22 cellular contexts compared by ENCODE assay signal in the genomic region with DNA sequence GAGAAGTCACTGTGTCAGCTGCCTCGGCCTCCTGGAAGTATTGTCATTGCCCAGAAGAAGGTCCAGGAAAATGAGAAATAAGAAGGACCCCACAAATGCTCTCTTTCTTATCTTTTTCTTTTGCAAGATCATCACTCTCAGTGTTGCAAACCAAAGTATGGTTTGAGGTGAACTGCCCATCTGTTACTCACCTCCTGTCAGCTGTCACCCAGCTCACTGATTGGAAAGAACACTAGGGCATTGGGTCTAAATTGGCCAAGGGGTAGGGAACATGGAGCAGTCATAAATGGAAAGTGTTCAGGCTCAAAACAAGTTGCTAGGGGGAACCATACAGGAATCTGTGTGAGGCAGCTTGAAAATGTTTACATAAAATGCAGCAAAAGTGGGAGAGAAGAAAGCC.
A peak's percentile ranks its signal among the peaks of the same experiment; 100 is the strongest.
DNase-seq lines count a peak whose midpoint lies in the region; ATAC-seq, FAIRE-seq and TF ChIP-seq lines count a peak whose summit lies in the region.
"Had no signal": no experiment of that assay in that cellular context is flagged by ENCODE, and none has a peak within 500 bp of the region (broad histone marks: within the 10 kb centered on the region; RNA-seq: fewer than 3 reads in every experiment).

No MANE protein-coding gene starts in this region.

- H3K9ac ChIP-seq in IMR-90 (ENCODE audit: low read depth, low read length) (no peak overlapping the region), keratinocyte (ENCODE audit: control insufficient read depth, extremely low read depth, insufficient read depth, low read length) (no peak overlapping the region), SK-N-SH (no peak overlapping the region)
- H3K9ac ChIP-seq: BLaER1 had no signal

- dilution Hi-C loops in IMR-90 (cut with HindIII; ENCODE audit: low sequenced_read_pairs, unreplicated experiment) (no loop called here), keratinocyte (cut with MboI; ENCODE audit: extremely low pct_ligation_motif_present, low sequenced_read_pairs) (no loop called here)

- no peaks in the 10 kb centered on the region for H3K79me2 ChIP-seq in keratinocyte (ENCODE audit: control insufficient read depth, insufficient read depth, low read length)
- H3K79me2 ChIP-seq in SK-N-SH (ENCODE audit: insufficient read depth), result no peaks in the 10 kb centered on the region

- peak; percentile 29 for FAIRE-seq in keratinocyte (lab: Jason Lieb, UNC)
- FAIRE-seq: G401.6, GM12892 had no signal

- H3K9me1 ChIP-seq in IMR-90 (ENCODE audit: insufficient read depth, low read length) (peaks cover 5% of the 10 kb centered on the region; the same call in 1 of the 2 replicates), keratinocyte (ENCODE audit: control insufficient read depth, extremely low read depth, insufficient read depth, low read length) (no peaks in the 10 kb centered on the region)

- no CpG with 5 or more reads among the region's 1 CpG for WGBS in IMR-90 (ENCODE audit: extremely low coverage in 2 of 2, insufficient read length in 1 of 2), 2 experiments
- 94% methylated on average over 1 of the region's 1 CpG for WGBS in SK-N-SH (ENCODE audit: low lambda C conversion rate)

- no peaks in the 10 kb centered on the region for H3K9me2 ChIP-seq in SK-N-SH

- H2BK20ac ChIP-seq in IMR-90 (ENCODE audit: low read depth, low read length), result peak overlapping the region; percentile 84; the same call in 1 of the 2 replicates

- H4K91ac ChIP-seq in IMR-90 (ENCODE audit: insufficient read depth, low read depth, low read length), result peak overlapping the region; percentile 44

- peak overlapping the region; percentile 61 for H2AFZ ChIP-seq in IMR-90 (replicated peaks; ENCODE audit: low read length, poor library complexity)
- H2AFZ ChIP-seq in keratinocyte (ENCODE audit: control insufficient read depth, low read length), result no peak overlapping the region
- H2AFZ ChIP-seq in SK-N-SH (ENCODE audit: low read depth), result no peak overlapping the region
- H2AFZ ChIP-seq: GM23338 had no signal

- no TSS peak for BruUV-seq in IMR-90 (replicated peaks; lab: Mats Ljungman, UMichigan)

- no peak for DNase-seq in IMR-90
- peak; percentile 83 for DNase-seq in NCI-H524 treated with DMSO at 0.1 percent for 48 hours (lab: John Stamatoyannopoulos, UW)
- DNase-seq in keratinocyte (ENCODE audit: low read depth, low spot score), result no peak
- no peak for DNase-seq in stimulated activated effector memory CD8-positive, alpha-beta T cell treated with anti-CD3 and anti-CD28 coated beads, Interleukin-12 subunit alpha, Interleukin-12 subunit beta, amount 100 ng/mL, for 72 hours (ENCODE audit: low spot score in 2 of 2)
- DNase-seq in T-helper 9 cell, result no peak
- no peak for DNase-seq in NCI-H1048 (lab: John Stamatoyannopoulos, UW)
- no peak for DNase-seq in SK-N-SH
- DNase-seq: Caco-2; CD4-positive, alpha-beta T cell; DMS153; HCEC 1CT; NCI-H1436; NCI-H187 treated with DMSO at 0.1 percent for 48 hours; NCI-H226; NCI-H526; Right ventricle myocardium superior; SW 1271 had no signal

- H3F3A ChIP-seq in SK-N-SH (replicated peaks; ENCODE audit: insufficient read depth), result peaks cover 18% of the 10 kb centered on the region

- TF ChIP-seq EP300 in SK-N-SH (IDR thresholded peaks at IDR 0.05; ENCODE audit: borderline replicate concordance in 1 of 2, low read depth in 1 of 2, low read length in 1 of 2), result no peak

- H3K27ac ChIP-seq in IMR-90 (ENCODE audit: insufficient read depth, low read length) (no peak overlapping the region), keratinocyte (ENCODE audit: control insufficient read depth, insufficient read depth, low read length) (no peak overlapping the region), SK-N-SH (ENCODE audit: low read depth in 2 of 2, low read length in 1 of 2) (no peak overlapping the region)
- H3K27ac ChIP-seq: BLaER1, HL-60 had no signal

- TF ChIP-seq RAD21 in IMR-90 (IDR thresholded peaks at IDR 0.05; ENCODE audit: low read length) (no peak), SK-N-SH (IDR thresholded peaks at IDR 0.05; ENCODE audit: low read length) (no peak)

- no peaks in the 10 kb centered on the region for H3K27me3 ChIP-seq in IMR-90 (ENCODE audit: control insufficient read depth, insufficient read depth, low read length)
- no peaks in the 10 kb centered on the region for H3K27me3 ChIP-seq in keratinocyte (ENCODE audit: control insufficient read depth, extremely low read depth, insufficient read depth, low read length)
- H3K27me3 ChIP-seq in SK-N-SH (ENCODE audit: insufficient read depth), result no peaks in the 10 kb centered on the region
- H3K27me3 ChIP-seq: BLaER1 had no signal

- TF ChIP-seq CTCF in IMR-90 (conservative IDR thresholded peaks at IDR 0.05; ENCODE audit: low read depth, low read length) (no peak), keratinocyte (optimal IDR thresholded peaks at IDR 0.05 in 1 of 3, IDR thresholded peaks at IDR 0.05 in 1 of 3, conservative IDR thresholded peaks at IDR 0.05 in 1 of 3; ENCODE audit: extremely low read depth in 1 of 3, insufficient read depth in 2 of 3, low read length in 3 of 3) (no peak), SK-N-SH (IDR thresholded peaks at IDR 0.05) (no peak)

- POLR2A ChIA-PET in IMR-90 (lab: Charles Lee; ENCODE audit: unreplicated experiment) (no interaction called here), SK-N-SH (lab: Yijun Ruan, JAX) (no interaction called here)

- no peak for TF ChIP-seq POLR2A in IMR-90 (IDR thresholded peaks at IDR 0.05; ENCODE audit: low read depth, low read length)

- in situ Hi-C loops in IMR-90 (cut with MboI; ENCODE audit: low sequenced_read_pairs), result loop anchor here (25.0 kb wide), 1 partner anchor 613 kb away; no protein-coding TSS in a partner anchor

- peak overlapping the region; percentile 90 for H3K4ac ChIP-seq in IMR-90 (ENCODE audit: low read depth, low read length)

- H3K4me1 Mint-ChIP-seq in stimulated activated effector memory CD8-positive, alpha-beta T cell treated with anti-CD3 and anti-CD28 coated beads, Interleukin-12 subunit alpha, Interleukin-12 subunit beta, amount 100 ng/mL, for 72 hours, result no peaks in the 10 kb centered on the region

- peak overlapping the region; percentile 83 for H4K5ac ChIP-seq in IMR-90 (ENCODE audit: low read depth, low read length)

- peak overlapping the region; percentile 83; the same call in 1 of the 2 replicates for H2AK5ac ChIP-seq in IMR-90 (ENCODE audit: low read depth, low read length)

- no peaks in the 10 kb centered on the region for H3K79me1 ChIP-seq in IMR-90 (ENCODE audit: low read depth in 1 of 2, low read length in 2 of 2)

- no peak overlapping the region for H2AK9ac ChIP-seq in IMR-90 (replicated peaks; ENCODE audit: low read depth, low read length, poor library complexity)

- ATAC-seq in IMR-90 (ENCODE audit: low read depth), result no peak
- peak; percentile 53 for ATAC-seq in stimulated activated effector memory CD8-positive, alpha-beta T cell treated with anti-CD3 and anti-CD28 coated beads, Interleukin-12 subunit alpha, Interleukin-12 subunit beta, amount 100 ng/mL, for 72 hours
- ATAC-seq: GM23338 had no signal

- intact Hi-C loops in IMR-90 (cut with micrococcal nuclease), result no loop called here

- no peaks in the 10 kb centered on the region for H4K20me1 ChIP-seq in IMR-90 (ENCODE audit: insufficient read depth, low read length)
- no peaks in the 10 kb centered on the region for H4K20me1 ChIP-seq in keratinocyte (ENCODE audit: control insufficient read depth, extremely low read depth, insufficient read depth, low read length)
- H4K20me1 ChIP-seq in SK-N-SH (ENCODE audit: insufficient read depth), result no peaks in the 10 kb centered on the region
- H4K20me1 ChIP-seq: BLaER1 had no signal

- no peak overlapping the region for H3K4me3 Mint-ChIP-seq in stimulated activated effector memory CD8-positive, alpha-beta T cell treated with anti-CD3 and anti-CD28 coated beads, Interleukin-12 subunit alpha, Interleukin-12 subunit beta, amount 100 ng/mL, for 72 hours
- H3K4me3 Mint-ChIP-seq: CD4-positive, alpha-beta T cell; GM23338 had no signal

- CTCF ChIA-PET in IMR-90 (lab: Yijun Ruan, JAX) (interaction anchor here (0.7 kb wide), 1 partner anchor 459 kb away, joined by 3 read pairs; no protein-coding TSS in a partner anchor), SK-N-SH (lab: Yijun Ruan, JAX) (interaction anchor here (1.5 kb wide), 1 partner anchor 18 kb away, joined by 3 read pairs; no protein-coding TSS in a partner anchor)

- H4K8ac ChIP-seq in IMR-90 (ENCODE audit: low read depth in 2 of 2, low read length in 2 of 2), result no peak overlapping the region

- H3K4me1 ChIP-seq in IMR-90 (ENCODE audit: control insufficient read depth, insufficient read depth, low read length) (peaks cover 11% of the 10 kb centered on the region), keratinocyte (ENCODE audit: control insufficient read depth, extremely low read depth, insufficient read depth, low read length) (no peaks in the 10 kb centered on the region), SK-N-SH (ENCODE audit: control insufficient read depth in 1 of 2, insufficient read depth in 2 of 2, low read depth in 1 of 2, low read length in 1 of 2) (peaks cover 0 to 11% of the 10 kb centered on the region in 2 experiments; a peak in 2 of 4 replicates)

- H3K36me3 ChIP-seq in IMR-90 (ENCODE audit: control insufficient read depth, insufficient read depth, low read length) (no peaks in the 10 kb centered on the region), keratinocyte (ENCODE audit: control insufficient read depth in 2 of 2, extremely low read depth in 1 of 2, insufficient read depth in 2 of 2, low read length in 2 of 2) (no peaks in the 10 kb centered on the region), SK-N-SH (replicated peaks in 1 of 2; ENCODE audit: control insufficient read depth in 1 of 2, insufficient read depth in 2 of 2, low read length in 1 of 2) (no peaks in the 10 kb centered on the region)
- H3K36me3 ChIP-seq: BLaER1 had no signal

- peak overlapping the region; percentile 88 for H3K14ac ChIP-seq in IMR-90 (replicated peaks; ENCODE audit: low read depth, low read length)

- H2BK120ac ChIP-seq in IMR-90 (ENCODE audit: low read depth, low read length), result peak overlapping the region; percentile 48; the same call in 1 of the 2 replicates

- H3K18ac ChIP-seq in IMR-90 (ENCODE audit: low read depth, low read length), result peak overlapping the region; percentile 79

- no peak overlapping the region for H3K56ac ChIP-seq in IMR-90 (ENCODE audit: extremely low read depth, insufficient read depth, low read length)

- no peaks in the 10 kb centered on the region for H3K36me3 Mint-ChIP-seq in stimulated activated effector memory CD8-positive, alpha-beta T cell treated with anti-CD3 and anti-CD28 coated beads, Interleukin-12 subunit alpha, Interleukin-12 subunit beta, amount 100 ng/mL, for 72 hours

- H3K9me3 Mint-ChIP-seq in stimulated activated effector memory CD8-positive, alpha-beta T cell treated with anti-CD3 and anti-CD28 coated beads, Interleukin-12 subunit alpha, Interleukin-12 subunit beta, amount 100 ng/mL, for 72 hours, result no peaks in the 10 kb centered on the region
- H3K9me3 Mint-ChIP-seq: CD4-positive, alpha-beta T cell; GM23338 had no signal

- H3K4me3 ChIP-seq in IMR-90 (ENCODE audit: insufficient read depth, low read depth, low read length) (no peak overlapping the region), keratinocyte (ENCODE audit: control insufficient read depth in 2 of 3, extremely low read depth in 1 of 3, insufficient read depth in 2 of 3, low read depth in 1 of 3, low read length in 3 of 3) (no peak overlapping the region), SK-N-SH (ENCODE audit: low read depth in 2 of 2, low read length in 1 of 2) (no peak overlapping the region)
- H3K4me3 ChIP-seq: BLaER1, GM23338 had no signal

- no peaks in the 10 kb centered on the region for H3K9me3 ChIP-seq in IMR-90 (ENCODE audit: control insufficient read depth, insufficient read depth, low read length)
- H3K9me3 ChIP-seq in keratinocyte (ENCODE audit: control insufficient read depth, low read depth, low read length), result no peaks in the 10 kb centered on the region
- no peaks in the 10 kb centered on the region for H3K9me3 ChIP-seq in SK-N-SH
- H3K9me3 ChIP-seq: BLaER1, Caco-2 had no signal

- H2BK15ac ChIP-seq in IMR-90 (ENCODE audit: low read depth, low read length), result peak overlapping the region; percentile 60; the same call in 1 of the 3 replicates

- H3K27ac Mint-ChIP-seq in stimulated activated effector memory CD8-positive, alpha-beta T cell treated with anti-CD3 and anti-CD28 coated beads, Interleukin-12 subunit alpha, Interleukin-12 subunit beta, amount 100 ng/mL, for 72 hours, result no peak overlapping the region
- H3K27ac Mint-ChIP-seq: CD4-positive, alpha-beta T cell; GM23338 had no signal

- no peak overlapping the region for H2BK5ac ChIP-seq in IMR-90 (ENCODE audit: low read depth, low read length, poor library complexity, severe bottlenecking)

- 0 out of 2 replicates have a peak overlapping the region, but pooled peaks have one; percentile 39 for H3K4me2 ChIP-seq in IMR-90 (ENCODE audit: low read depth, low read length)
- H3K4me2 ChIP-seq in keratinocyte (ENCODE audit: control insufficient read depth, extremely low read depth, insufficient read depth, low read depth, low read length), result no peak overlapping the region
- H3K4me2 ChIP-seq in SK-N-SH, result no peak overlapping the region
- H3K4me2 ChIP-seq: BLaER1, GM23338 had no signal

- H3K23ac ChIP-seq in IMR-90 (ENCODE audit: low read depth, low read length), result peak overlapping the region; percentile 66; the same call in 1 of the 2 replicates
